In genomic region chr2:84314901-84315330, GRCh38 we compare ENCODE assay signal across 8 cellular contexts.
DNase-seq lines count a peak whose midpoint lies in the region; ATAC-seq, FAIRE-seq and TF ChIP-seq lines count a peak whose summit lies in the region.

No MANE protein-coding gene starts in this region.

- 18 to 22% (median 20%) methylated on average over 11 of the region's 11 CpGs for WGBS in ovary, 3 donors
- 23% methylated on average over 11 of the region's 11 CpGs; no CpG with 5 or more reads in 1 of the 2 donors for WGBS in transverse colon (ENCODE audit: low coverage in 1 of 2), 2 donors

- in situ Hi-C loops in transverse colon (cut with MboI; ENCODE audit: low pct_ligation_motif_present in 1 of 4, low pct_unique_long_range_greater_than_20kb in 1 of 4, low sequenced_read_pairs in 3 of 4) = loop anchor here in 3 of 4 donors (10.0 to 25.0 kb wide), 2 partner anchors 290 to 303 kb away; no protein-coding TSS in a partner anchor

- H3K9me3 ChIP-seq in ovary (no peaks in the 10 kb centered on the region), transverse colon (no peaks in the 10 kb centered on the region)

- H3K27ac ChIP-seq in ovary (no peak overlapping the region), transverse colon (no peak overlapping the region)

- ATAC-seq in GM21576 (IDR thresholded peaks at IDR 0.05; ENCODE audit: unreplicated experiment) = peak; percentile 97

- TF ChIP-seq POLR2A in ovary (IDR thresholded peaks at IDR 0.05) (no peak), transverse colon (IDR thresholded peaks at IDR 0.05) (no peak)

- peak; percentile 28 for FAIRE-seq in RCC 7860 (lab: Jason Lieb, UNC)

- H3K27me3 ChIP-seq in ovary = no peaks in the 10 kb centered on the region
- H3K27me3 ChIP-seq in transverse colon = peaks cover 4% of the 10 kb centered on the region

- no peak overlapping the region for H3K4me3 ChIP-seq in fibroblast of villous mesenchyme (ENCODE audit: low read depth, low read length)
- no peak overlapping the region for H3K4me3 ChIP-seq in ovary
- no peak overlapping the region for H3K4me3 ChIP-seq in transverse colon

- H3K36me3 ChIP-seq in ovary = no peaks in the 10 kb centered on the region
- H3K36me3 ChIP-seq in transverse colon = no peaks in the 10 kb centered on the region

- TF ChIP-seq CTCF in fibroblast of villous mesenchyme (IDR thresholded peaks at IDR 0.05; ENCODE audit: insufficient read depth, low read depth, low read length) (peak; percentile 96), ovary (IDR thresholded peaks at IDR 0.05) (no peak), transverse colon (IDR thresholded peaks at IDR 0.05) (peak; percentile 80 to 88 (median 82))

- intact Hi-C loops in ovary (cut with DNase I) (no loop called here), transverse colon (cut with DNase I; ENCODE audit: low total_unique reads) (no loop called here)

- H3K4me1 ChIP-seq in ovary (ENCODE audit: insufficient read depth) (no peaks in the 10 kb centered on the region), transverse colon (no peaks in the 10 kb centered on the region)

- TF ChIP-seq EP300 in ovary (IDR thresholded peaks at IDR 0.05) (no peak), transverse colon (IDR thresholded peaks at IDR 0.05; ENCODE audit: low read depth) (no peak)

- DNase-seq in EH (ENCODE audit: low read depth) (peak; percentile 75), HuH-7.5 (ENCODE audit: low spot score) (peak; percentile 41), RCC 7860 (ENCODE audit: low spot score) (peak; percentile 55), activated T-helper 1 cell treated with Interleukin-2 at 50 U/mL for 16 hours (ENCODE audit: low read depth) (peak; percentile 35), fibroblast of villous mesenchyme (ENCODE audit: low read depth) (peak; percentile 74), ovary (peak in 4 of 5 donors; percentile 24 to 55 (median 33)), transverse colon (peak; percentile 89)

Comparison
In these comparisons a context has a peak if more than half of its experiments do, and no peak if none do; other contexts are left out.
1. DNase-seq: peak in every context shown above with its lines; median percentile 89 in transverse colon; 75 in EH; 74 in fibroblast of villous mesenchyme; 55 in RCC 7860; 41 in HuH-7.5; 35 in activated T-helper 1 cell treated with Interleukin-2 at 50 U/mL for 16 hours; 33 in ovary.
2. CTCF ChIP-seq: peak in fibroblast of villous mesenchyme (single experiment) and transverse colon (5 of 5); none in ovary (0 of 3).